Comparison of ENCODE assay signal across 10 cellular contexts in the genomic region with DNA sequence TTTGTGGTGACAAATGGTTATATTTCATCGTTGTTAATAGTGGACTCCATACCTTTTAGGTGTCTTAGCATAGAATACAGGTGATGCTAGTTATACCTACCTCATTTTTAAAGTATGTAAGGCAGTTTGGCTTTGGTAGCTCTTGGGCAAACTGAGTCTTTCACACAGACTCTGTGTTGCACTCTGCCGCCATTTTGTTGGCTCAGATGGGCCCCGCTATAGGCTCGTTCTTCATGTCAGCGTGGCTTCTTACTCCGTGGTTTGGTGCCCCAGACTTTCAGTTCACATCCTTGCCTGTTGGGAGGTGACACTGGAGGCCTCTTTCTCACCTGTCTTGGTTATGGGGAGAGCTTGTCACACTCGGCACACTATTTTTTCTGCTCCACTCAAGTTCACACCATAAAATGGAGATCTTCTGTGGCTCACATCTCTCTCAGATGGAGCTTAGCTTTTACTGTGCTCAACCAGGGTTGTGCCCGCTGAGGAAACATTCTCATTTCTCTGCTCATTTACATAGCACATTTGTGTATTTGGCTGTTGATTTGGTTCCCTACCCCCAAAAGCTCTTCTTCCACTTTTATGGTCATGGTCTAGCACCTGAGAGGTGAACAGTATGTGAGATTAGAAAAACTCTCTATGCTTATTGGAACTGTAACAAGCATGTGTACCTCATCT.
A peak's percentile ranks its signal among the peaks of the same experiment; 100 is the strongest.
DNase-seq lines count a peak whose midpoint lies in the region; ATAC-seq and TF ChIP-seq lines count a peak whose summit lies in the region.
"Had no signal": no experiment of that assay in that cellular context is flagged by ENCODE, and none has a peak within 500 bp of the region (broad histone marks: within the 10 kb centered on the region; RNA-seq: fewer than 3 reads in every experiment).

No MANE protein-coding gene starts in this region.

- H3K36me3 Mint-ChIP-seq in activated CD4-positive, alpha-beta memory T cell treated with anti-CD3 and anti-CD28 coated beads, Interleukin-2, amount 10 ng/mL, durations not matched to agents 7 days and 5 days (ENCODE audit: low read depth), result peaks cover 87% of the 10 kb centered on the region

- DNase-seq in right cardiac atrium (no peak), left ventricle myocardium superior (no peak), uterus (no peak), NCI-H446 (lab: John Stamatoyannopoulos, UW) (no peak), iPS-NIHi7 (ENCODE audit: extremely low spot score) (no peak)
- DNase-seq in activated CD4-positive, alpha-beta memory T cell treated with anti-CD3 and anti-CD28 coated beads, Interleukin-2, amount 10 ng/mL, durations not matched to agents 7 days and 5 days, result no peak
- DNase-seq in activated CD8-positive, alpha-beta memory T cell treated with anti-CD3 and anti-CD28 coated beads, Interleukin-2, amount 50 U/mL, for 48 hours, result no peak
- DNase-seq: DND-41, kidney had no signal

- peak overlapping the region; percentile 92 for H3K27ac Mint-ChIP-seq in activated CD4-positive, alpha-beta memory T cell treated with anti-CD3 and anti-CD28 coated beads, Interleukin-2, amount 10 ng/mL, durations not matched to agents 7 days and 5 days

- H3K27ac ChIP-seq in right cardiac atrium (ENCODE audit: low read length) (peak overlapping the region; percentile 17), uterus (peak overlapping the region; percentile 80 to 89)

- peaks cover 19% of the 10 kb centered on the region for H3K4me1 ChIP-seq in right cardiac atrium (ENCODE audit: control insufficient read depth, insufficient read depth, low read length)
- H3K4me1 ChIP-seq in uterus, result peaks cover 9% of the 10 kb centered on the region in 2 donors

- H3K4me1 Mint-ChIP-seq in activated CD4-positive, alpha-beta memory T cell treated with anti-CD3 and anti-CD28 coated beads, Interleukin-2, amount 10 ng/mL, durations not matched to agents 7 days and 5 days, result peaks cover 89% of the 10 kb centered on the region

- H3K4me3 Mint-ChIP-seq in activated CD4-positive, alpha-beta memory T cell treated with anti-CD3 and anti-CD28 coated beads, Interleukin-2, amount 10 ng/mL, durations not matched to agents 7 days and 5 days, result no peak overlapping the region

- POLR2A ChIA-PET in activated CD4-positive, alpha-beta memory T cell treated with anti-CD3 and anti-CD28 coated beads, Interleukin-2, amount 10 ng/mL, durations not matched to agents 7 days and 5 days (lab: Charles Lee), result interaction anchor here (0.7 to 8.6 kb wide), 12 partner anchors 8 to 180 kb away, joined by 3 to 151 read pairs (median 6); no protein-coding TSS in a partner anchor

- H3K27me3 Mint-ChIP-seq in activated CD4-positive, alpha-beta memory T cell treated with anti-CD3 and anti-CD28 coated beads, Interleukin-2, amount 10 ng/mL, durations not matched to agents 7 days and 5 days, result no peaks in the 10 kb centered on the region

- H3K9me3 ChIP-seq in right cardiac atrium (ENCODE audit: control insufficient read depth, low read length) (no peaks in the 10 kb centered on the region), uterus (no peaks in the 10 kb centered on the region)

- TF ChIP-seq CTCF in uterus (IDR thresholded peaks at IDR 0.05), result no peak

- H3K4me3 ChIP-seq in right cardiac atrium (ENCODE audit: low read length) (no peak overlapping the region), uterus (no peak overlapping the region)

- 98% methylated on average over 8 of the region's 8 CpGs for WGBS in right cardiac atrium

- no peak for TF ChIP-seq POLR2A in uterus (IDR thresholded peaks at IDR 0.05)

- CTCF ChIA-PET in activated CD4-positive, alpha-beta memory T cell treated with anti-CD3 and anti-CD28 coated beads, Interleukin-2, amount 10 ng/mL, durations not matched to agents 7 days and 5 days (lab: Charles Lee), result interaction anchor here (0.9 to 3.2 kb wide), 4 partner anchors 9 to 165 kb away, joined by 3 to 20 read pairs (median 4); no protein-coding TSS in a partner anchor

- H3K36me3 ChIP-seq in uterus, result no peaks in the 10 kb centered on the region

- intact Hi-C loops in right cardiac atrium (cut with DNase I) (loop anchor here in 1 of 4 donors (5.0 kb wide), 1 partner anchor 33 kb away; no protein-coding TSS in a partner anchor), left ventricle myocardium superior (cut with micrococcal nuclease) (loop anchor here (5.0 kb wide), 1 partner anchor 33 kb away; no protein-coding TSS in a partner anchor), uterus (cut with DNase I; ENCODE audit: low total_unique reads) (no loop called here)

- peaks cover 5% of the 10 kb centered on the region for H3K9me3 Mint-ChIP-seq in activated CD4-positive, alpha-beta memory T cell treated with anti-CD3 and anti-CD28 coated beads, Interleukin-2, amount 10 ng/mL, durations not matched to agents 7 days and 5 days

- ATAC-seq in right cardiac atrium, result no peak
- ATAC-seq in left ventricle myocardium superior, result no peak
- peak; percentile 70 for ATAC-seq in HG02840 (IDR thresholded peaks at IDR 0.05; ENCODE audit: low FRiP score, unreplicated experiment)

- H3K27me3 ChIP-seq in right cardiac atrium (ENCODE audit: control insufficient read depth, insufficient read depth) (no peaks in the 10 kb centered on the region), uterus (no peaks in the 10 kb centered on the region)
